Comparison of ENCODE assay signal across 8 cellular contexts in genomic region chrX:87664381-87664780, GRCh38.
A peak's percentile ranks its signal among the peaks of the same experiment; 100 is the strongest.
DNase-seq lines count a peak whose midpoint lies in the region; ATAC-seq and TF ChIP-seq lines count a peak whose summit lies in the region.

No MANE protein-coding gene starts in this region.

- ATAC-seq in GM18502 (IDR thresholded peaks at IDR 0.05; ENCODE audit: poor library complexity, unreplicated experiment) = peak; percentile 58
- no peak for ATAC-seq in naive thymus-derived CD8-positive, alpha-beta T cell
- ATAC-seq in naive thymus-derived CD4-positive, alpha-beta T cell = no peak
- ATAC-seq in HG02840 (IDR thresholded peaks at IDR 0.05; ENCODE audit: low FRiP score, unreplicated experiment) = no peak

- no peaks in the 10 kb centered on the region for H3K4me1 Mint-ChIP-seq in chondrocyte (ENCODE audit: low read depth)
- H3K4me1 Mint-ChIP-seq in neural crest cell = no peaks in the 10 kb centered on the region
- H3K4me1 Mint-ChIP-seq in naive thymus-derived CD8-positive, alpha-beta T cell = no peaks in the 10 kb centered on the region
- H3K4me1 Mint-ChIP-seq in naive thymus-derived CD4-positive, alpha-beta T cell = no peaks in the 10 kb centered on the region

- H3K4me3 ChIP-seq in naive thymus-derived CD4-positive, alpha-beta T cell (ENCODE audit: low read length) = no peak overlapping the region

- TF ChIP-seq CTCF in chondrocyte (IDR thresholded peaks at IDR 0.05) (peak; percentile 83), neural crest cell (conservative IDR thresholded peaks at IDR 0.05) (peak; percentile 81)

- DNase-seq in NCI-H1048 (lab: John Stamatoyannopoulos, UW) (peak; percentile 7), chondrocyte (ENCODE audit: low spot score) (no peak), neural crest cell (ENCODE audit: low read depth, low spot score) (no peak)
- DNase-seq in central memory CD4-positive, alpha-beta T cell = no peak
- no peak for DNase-seq in naive thymus-derived CD8-positive, alpha-beta T cell
- DNase-seq in naive thymus-derived CD4-positive, alpha-beta T cell = no peak

- no peak overlapping the region for H3K4me3 Mint-ChIP-seq in chondrocyte (ENCODE audit: unreplicated experiment)
- no peak overlapping the region for H3K4me3 Mint-ChIP-seq in neural crest cell
- H3K4me3 Mint-ChIP-seq in naive thymus-derived CD8-positive, alpha-beta T cell = no peak overlapping the region
- no peak overlapping the region for H3K4me3 Mint-ChIP-seq in naive thymus-derived CD4-positive, alpha-beta T cell

- intact Hi-C loops in naive thymus-derived CD4-positive, alpha-beta T cell (cut with micrococcal nuclease) = loop anchor here in 1 of 2 donors (10.0 kb wide), 1 partner anchor 1530 kb away; no protein-coding TSS in a partner anchor

- H3K27ac ChIP-seq in naive thymus-derived CD4-positive, alpha-beta T cell (ENCODE audit: low read depth, low read length) = no peak overlapping the region

- CTCF ChIA-PET in naive thymus-derived CD4-positive, alpha-beta T cell (lab: Charles Lee) = no interaction called here

- H3K27ac Mint-ChIP-seq in chondrocyte (ENCODE audit: unreplicated experiment) (no peak overlapping the region), neural crest cell (ENCODE audit: unreplicated experiment) (no peak overlapping the region)
- no peak overlapping the region for H3K27ac Mint-ChIP-seq in naive thymus-derived CD8-positive, alpha-beta T cell
- H3K27ac Mint-ChIP-seq in naive thymus-derived CD4-positive, alpha-beta T cell = no peak overlapping the region

- POLR2A ChIA-PET in naive thymus-derived CD8-positive, alpha-beta T cell (lab: Charles Lee) = no interaction called here
- POLR2A ChIA-PET in naive thymus-derived CD4-positive, alpha-beta T cell (lab: Charles Lee) = no interaction called here

- no peaks in the 10 kb centered on the region for H3K9me3 Mint-ChIP-seq in chondrocyte (ENCODE audit: low read depth)
- no peaks in the 10 kb centered on the region for H3K9me3 Mint-ChIP-seq in neural crest cell
- H3K9me3 Mint-ChIP-seq in naive thymus-derived CD8-positive, alpha-beta T cell = peaks cover 0 to 2% (median 0%) of the 10 kb centered on the region in 9 donors
- H3K9me3 Mint-ChIP-seq in naive thymus-derived CD4-positive, alpha-beta T cell = no peaks in the 10 kb centered on the region

- no peaks in the 10 kb centered on the region for H3K36me3 Mint-ChIP-seq in chondrocyte (ENCODE audit: low read depth)
- H3K36me3 Mint-ChIP-seq in neural crest cell (ENCODE audit: low read depth) = no peaks in the 10 kb centered on the region
- H3K36me3 Mint-ChIP-seq in naive thymus-derived CD8-positive, alpha-beta T cell = no peaks in the 10 kb centered on the region
- no peaks in the 10 kb centered on the region for H3K36me3 Mint-ChIP-seq in naive thymus-derived CD4-positive, alpha-beta T cell

- no peaks in the 10 kb centered on the region for H3K36me3 ChIP-seq in naive thymus-derived CD4-positive, alpha-beta T cell (ENCODE audit: control insufficient read depth in 2 of 3, insufficient read depth in 3 of 3, low read length in 3 of 3)

- H3K27me3 ChIP-seq in naive thymus-derived CD4-positive, alpha-beta T cell (ENCODE audit: control insufficient read depth in 2 of 2, insufficient read depth in 2 of 2, low read length in 2 of 2) = no peaks in the 10 kb centered on the region

- no peaks in the 10 kb centered on the region for H3K9me3 ChIP-seq in naive thymus-derived CD4-positive, alpha-beta T cell (ENCODE audit: control insufficient read depth in 2 of 3, low read length in 3 of 3)

- H3K27me3 Mint-ChIP-seq in chondrocyte (ENCODE audit: low read depth) (peaks cover 5% of the 10 kb centered on the region), neural crest cell (ENCODE audit: low read depth) (no peaks in the 10 kb centered on the region)
- H3K27me3 Mint-ChIP-seq in naive thymus-derived CD8-positive, alpha-beta T cell = no peaks in the 10 kb centered on the region
- no peaks in the 10 kb centered on the region for H3K27me3 Mint-ChIP-seq in naive thymus-derived CD4-positive, alpha-beta T cell

- no peaks in the 10 kb centered on the region for H3K4me1 ChIP-seq in naive thymus-derived CD4-positive, alpha-beta T cell (ENCODE audit: control insufficient read depth in 2 of 2, insufficient read depth in 2 of 2, low read length in 2 of 2)
